In the genomic region with DNA sequence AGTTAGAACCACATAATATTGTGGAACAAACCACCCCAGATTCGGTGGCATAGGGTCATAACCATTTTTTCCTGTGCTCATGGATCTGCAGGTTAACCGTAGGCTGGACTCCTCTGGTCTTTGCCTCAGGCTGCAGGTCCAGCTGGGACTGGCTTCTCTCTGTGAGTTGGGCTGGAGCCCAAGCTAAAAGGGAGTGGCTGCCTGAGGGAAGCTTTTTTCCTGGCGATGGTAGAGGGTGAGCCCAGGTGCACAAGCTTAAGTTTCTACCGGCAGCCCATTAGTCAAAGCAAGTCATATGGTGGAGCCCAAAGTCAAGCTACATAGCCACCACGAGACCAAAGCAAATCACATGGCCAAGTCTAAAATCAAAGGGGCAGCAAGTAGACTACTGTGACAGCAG, we compare ENCODE assay signal across 18 cellular contexts. TPM values are rescaled to one million over a fixed set of nuclear protein-coding genes. Genes with fewer than 3 reads are reported as not detected.
"Had no signal": no experiment of that assay in that cellular context is flagged by ENCODE, and none has a peak within 500 bp of the region (broad histone marks: within the 10 kb centered on the region; RNA-seq: fewer than 3 reads in every experiment).

No MANE protein-coding gene starts in this region.

- H3K4me1 ChIP-seq: heart left ventricle, pancreas, stomach had no signal

- H3K27ac Mint-ChIP-seq: activated CD8-positive, alpha-beta T cell treated with anti-CD3 and anti-CD28 coated beads for 36 hours; activated naive CD8-positive, alpha-beta T cell treated with anti-CD3 and anti-CD28 coated beads for 36 hours; activated T-cell treated with anti-CD3 and anti-CD28 coated beads, Interleukin-2, amount 50 U/mL, for 72 hours; mesothelial cell of epicardium had no signal

- ATAC-seq: activated CD8-positive, alpha-beta T cell treated with anti-CD3 and anti-CD28 coated beads for 36 hours; activated T-cell treated with anti-CD3 and anti-CD28 coated beads, Interleukin-2, amount 50 U/mL, for 72 hours; heart left ventricle; pancreas had no signal

- H3K36me3 Mint-ChIP-seq: activated naive CD8-positive, alpha-beta T cell treated with anti-CD3 and anti-CD28 coated beads for 36 hours; mesothelial cell of epicardium had no signal

- H3K9me3 Mint-ChIP-seq: activated CD8-positive, alpha-beta T cell treated with anti-CD3 and anti-CD28 coated beads for 36 hours; activated naive CD8-positive, alpha-beta T cell treated with anti-CD3 and anti-CD28 coated beads for 36 hours; activated T-cell treated with anti-CD3 and anti-CD28 coated beads, Interleukin-2, amount 50 U/mL, for 72 hours; mesothelial cell of epicardium had no signal

- FAIRE-seq: frontal cortex, pancreas, urothelium cell line had no signal

- H3K9me3 ChIP-seq: heart left ventricle, pancreas, stomach, thoracic aorta had no signal

- DNase-seq: activated CD4-positive, alpha-beta T cell treated with anti-CD3 and anti-CD28 coated beads for 4 hours; activated CD8-positive, alpha-beta memory T cell treated with anti-CD3 and anti-CD28 coated beads, Interleukin-2, amount 50 U/mL, for 4 hours; activated CD8-positive, alpha-beta T cell treated with anti-CD3 and anti-CD28 coated beads for 36 hours; activated gamma-delta T cell treated with Interleukin-2 at 50 U/mL for 16 hours; activated naive CD8-positive, alpha-beta T cell treated with anti-CD3 and anti-CD28 coated beads for 36 hours; activated T-cell treated with anti-CD3 and anti-CD28 coated beads, Interleukin-2, amount 50 U/mL, for 72 hours; heart left ventricle; pancreas; stomach had no signal

- H3K4me1 Mint-ChIP-seq: mesothelial cell of epicardium had no signal

- H3K27me3 Mint-ChIP-seq: activated naive CD8-positive, alpha-beta T cell treated with anti-CD3 and anti-CD28 coated beads for 36 hours had no signal

- H3K36me3 ChIP-seq: heart left ventricle, pancreas, stomach, thoracic aorta had no signal

- H3K4me3 ChIP-seq: heart left ventricle, pancreas, skin epidermis, stomach, thoracic aorta had no signal

- H3K4me3 Mint-ChIP-seq: activated CD8-positive, alpha-beta T cell treated with anti-CD3 and anti-CD28 coated beads for 36 hours; activated naive CD8-positive, alpha-beta T cell treated with anti-CD3 and anti-CD28 coated beads for 36 hours; activated T-cell treated with anti-CD3 and anti-CD28 coated beads, Interleukin-2, amount 50 U/mL, for 72 hours; mesothelial cell of epicardium had no signal

- H3K27me3 ChIP-seq: heart left ventricle, pancreas had no signal

- H3K27ac ChIP-seq: heart left ventricle, pancreas, skin epidermis, stomach, thoracic aorta, VCaP had no signal

RNA-seq across cellular contexts. Expression of a gene that starts 13.8 kb away (rescaled TPM):
- total RNA-seq: myocyte had no signal

RNA-seq across cellular contexts. Expression of a gene that starts 31.6 kb away (rescaled TPM):
- total RNA-seq: activated T-cell treated with anti-CD3 and anti-CD28 coated beads, Interleukin-2, amount 50 U/mL, for 72 hours; frontal cortex; heart left ventricle; kidney epithelial cell; lower leg skin; mesothelial cell of epicardium; myocyte; pancreas; stomach; thoracic aorta had no signal
- polyA plus RNA-seq: heart left ventricle, pancreas, stomach had no signal
